ENCODE assay signal across 1 cellular context in the genomic region with DNA sequence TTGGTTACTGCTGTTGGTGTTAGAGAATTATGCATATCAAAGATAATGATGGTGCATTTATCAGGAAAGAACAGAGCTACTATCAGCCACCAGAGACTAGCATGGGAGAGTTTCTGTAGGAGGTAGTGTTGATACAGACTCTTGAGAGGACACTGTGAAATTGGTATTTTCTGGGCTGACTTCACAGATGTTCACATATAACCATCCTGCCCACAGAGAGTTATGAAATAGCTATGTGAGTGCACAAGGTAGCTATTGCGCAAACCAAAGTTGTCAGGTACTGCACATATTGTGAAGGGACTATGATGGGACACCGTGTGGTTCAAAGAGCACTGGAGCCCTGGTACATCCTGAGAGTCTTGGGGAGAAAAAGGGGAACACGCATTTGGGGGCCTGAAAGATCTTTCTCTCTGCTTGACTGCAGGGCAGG.
A peak's percentile ranks its signal among the peaks of the same experiment; 100 is the strongest.
TF ChIP-seq lines count a peak whose summit lies in the region.

No MANE protein-coding gene starts in this region.

TF ChIP-seq in HepG2, 621 proteins besides CTCF, POLR2A, EP300 and RAD21 (continued from another document and continues in another):
- TF ChIP-seq, protein P1, sequence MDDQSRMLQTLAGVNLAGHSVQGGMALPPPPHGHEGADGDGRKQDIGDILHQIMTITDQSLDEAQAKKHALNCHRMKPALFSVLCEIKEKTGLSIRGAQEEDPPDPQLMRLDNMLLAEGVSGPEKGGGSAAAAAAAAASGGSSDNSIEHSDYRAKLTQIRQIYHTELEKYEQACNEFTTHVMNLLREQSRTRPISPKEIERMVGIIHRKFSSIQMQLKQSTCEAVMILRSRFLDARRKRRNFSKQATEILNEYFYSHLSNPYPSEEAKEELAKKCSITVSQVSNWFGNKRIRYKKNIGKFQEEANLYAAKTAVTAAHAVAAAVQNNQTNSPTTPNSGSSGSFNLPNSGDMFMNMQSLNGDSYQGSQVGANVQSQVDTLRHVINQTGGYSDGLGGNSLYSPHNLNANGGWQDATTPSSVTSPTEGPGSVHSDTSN (CRISPR knock-in tag; IDR thresholded peaks at IDR 0.05; ENCODE audit: borderline replicate concordance), result no peak
- no peak for TF ChIP-seq ATF7 (IDR thresholded peaks at IDR 0.05)
- no peak for TF ChIP-seq ATF7 (CRISPR knock-in tag; IDR thresholded peaks at IDR 0.05)
- TF ChIP-seq, protein P2, sequence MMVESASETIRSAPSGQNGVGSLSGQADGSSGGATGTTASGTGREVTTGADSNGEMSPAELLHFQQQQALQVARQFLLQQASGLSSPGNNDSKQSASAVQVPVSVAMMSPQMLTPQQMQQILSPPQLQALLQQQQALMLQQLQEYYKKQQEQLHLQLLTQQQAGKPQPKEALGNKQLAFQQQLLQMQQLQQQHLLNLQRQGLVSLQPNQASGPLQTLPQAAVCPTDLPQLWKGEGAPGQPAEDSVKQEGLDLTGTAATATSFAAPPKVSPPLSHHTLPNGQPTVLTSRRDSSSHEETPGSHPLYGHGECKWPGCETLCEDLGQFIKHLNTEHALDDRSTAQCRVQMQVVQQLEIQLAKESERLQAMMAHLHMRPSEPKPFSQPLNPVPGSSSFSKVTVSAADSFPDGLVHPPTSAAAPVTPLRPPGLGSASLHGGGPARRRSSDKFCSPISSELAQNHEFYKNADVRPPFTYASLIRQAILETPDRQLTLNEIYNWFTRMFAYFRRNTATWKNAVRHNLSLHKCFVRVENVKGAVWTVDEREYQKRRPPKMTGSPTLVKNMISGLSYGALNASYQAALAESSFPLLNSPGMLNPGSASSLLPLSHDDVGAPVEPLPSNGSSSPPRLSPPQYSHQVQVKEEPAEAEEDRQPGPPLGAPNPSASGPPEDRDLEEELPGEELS (CRISPR knock-in tag; IDR thresholded peaks at IDR 0.05), result peak; percentile 46; the same call in 1 of the 2 replicates
- no peak for TF ChIP-seq TBX3 (IDR thresholded peaks at IDR 0.05; ENCODE audit: borderline replicate concordance)
- TF ChIP-seq, protein P3, sequence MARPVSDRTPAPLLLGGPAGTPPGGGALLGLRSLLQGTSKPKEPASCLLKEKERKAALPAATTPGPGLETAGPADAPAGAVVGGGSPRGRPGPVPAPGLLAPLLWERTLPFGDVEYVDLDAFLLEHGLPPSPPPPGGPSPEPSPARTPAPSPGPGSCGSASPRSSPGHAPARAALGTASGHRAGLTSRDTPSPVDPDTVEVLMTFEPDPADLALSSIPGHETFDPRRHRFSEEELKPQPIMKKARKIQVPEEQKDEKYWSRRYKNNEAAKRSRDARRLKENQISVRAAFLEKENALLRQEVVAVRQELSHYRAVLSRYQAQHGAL (CRISPR knock-in tag; IDR thresholded peaks at IDR 0.05; ENCODE audit: not compliant biosample characterization), result no peak
- TF ChIP-seq SSRP1 (CRISPR knock-in tag; IDR thresholded peaks at IDR 0.05), result no peak
- TF ChIP-seq, protein P4, sequence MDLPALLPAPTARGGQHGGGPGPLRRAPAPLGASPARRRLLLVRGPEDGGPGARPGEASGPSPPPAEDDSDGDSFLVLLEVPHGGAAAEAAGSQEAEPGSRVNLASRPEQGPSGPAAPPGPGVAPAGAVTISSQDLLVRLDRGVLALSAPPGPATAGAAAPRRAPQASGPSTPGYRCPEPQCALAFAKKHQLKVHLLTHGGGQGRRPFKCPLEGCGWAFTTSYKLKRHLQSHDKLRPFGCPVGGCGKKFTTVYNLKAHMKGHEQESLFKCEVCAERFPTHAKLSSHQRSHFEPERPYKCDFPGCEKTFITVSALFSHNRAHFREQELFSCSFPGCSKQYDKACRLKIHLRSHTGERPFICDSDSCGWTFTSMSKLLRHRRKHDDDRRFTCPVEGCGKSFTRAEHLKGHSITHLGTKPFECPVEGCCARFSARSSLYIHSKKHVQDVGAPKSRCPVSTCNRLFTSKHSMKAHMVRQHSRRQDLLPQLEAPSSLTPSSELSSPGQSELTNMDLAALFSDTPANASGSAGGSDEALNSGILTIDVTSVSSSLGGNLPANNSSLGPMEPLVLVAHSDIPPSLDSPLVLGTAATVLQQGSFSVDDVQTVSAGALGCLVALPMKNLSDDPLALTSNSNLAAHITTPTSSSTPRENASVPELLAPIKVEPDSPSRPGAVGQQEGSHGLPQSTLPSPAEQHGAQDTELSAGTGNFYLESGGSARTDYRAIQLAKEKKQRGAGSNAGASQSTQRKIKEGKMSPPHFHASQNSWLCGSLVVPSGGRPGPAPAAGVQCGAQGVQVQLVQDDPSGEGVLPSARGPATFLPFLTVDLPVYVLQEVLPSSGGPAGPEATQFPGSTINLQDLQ (CRISPR knock-in tag; IDR thresholded peaks at IDR 0.05), result no peak
- TF ChIP-seq REXO4 (CRISPR knock-in tag; IDR thresholded peaks at IDR 0.05; ENCODE audit: borderline replicate concordance), result no peak
- TF ChIP-seq, protein P5, sequence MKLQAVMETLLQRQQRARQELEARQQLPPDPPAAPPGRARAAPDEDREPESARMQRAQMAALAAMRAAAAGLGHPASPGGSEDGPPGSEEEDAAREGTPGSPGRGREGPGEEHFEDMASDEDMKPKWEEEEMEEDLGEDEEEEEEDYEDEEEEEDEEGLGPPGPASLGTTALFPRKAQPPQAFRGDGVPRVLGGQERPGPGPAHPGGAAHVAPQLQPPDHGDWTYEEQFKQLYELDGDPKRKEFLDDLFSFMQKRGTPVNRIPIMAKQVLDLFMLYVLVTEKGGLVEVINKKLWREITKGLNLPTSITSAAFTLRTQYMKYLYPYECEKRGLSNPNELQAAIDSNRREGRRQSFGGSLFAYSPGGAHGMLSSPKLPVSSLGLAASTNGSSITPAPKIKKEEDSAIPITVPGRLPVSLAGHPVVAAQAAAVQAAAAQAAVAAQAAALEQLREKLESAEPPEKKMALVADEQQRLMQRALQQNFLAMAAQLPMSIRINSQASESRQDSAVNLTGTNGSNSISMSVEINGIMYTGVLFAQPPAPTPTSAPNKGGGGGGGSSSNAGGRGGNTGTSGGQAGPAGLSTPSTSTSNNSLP (IDR thresholded peaks at IDR 0.05; ENCODE audit: low read depth, low read length), result no peak
- TF ChIP-seq RFXAP (CRISPR knock-in tag; IDR thresholded peaks at IDR 0.05; ENCODE audit: borderline replicate concordance), result no peak
- TF ChIP-seq PAF1 (CRISPR knock-in tag; IDR thresholded peaks at IDR 0.05), result no peak
- TF ChIP-seq PRPF4 (IDR thresholded peaks at IDR 0.05; ENCODE audit: low read depth, low read length, poor library complexity, severe bottlenecking), result no peak
- no peak for TF ChIP-seq ZNF260 (CRISPR knock-in tag; IDR thresholded peaks at IDR 0.05; ENCODE audit: borderline replicate concordance, low read depth)
- no peak for TF ChIP-seq SP2 (CRISPR knock-in tag; IDR thresholded peaks at IDR 0.05)
- TF ChIP-seq, protein P6, sequence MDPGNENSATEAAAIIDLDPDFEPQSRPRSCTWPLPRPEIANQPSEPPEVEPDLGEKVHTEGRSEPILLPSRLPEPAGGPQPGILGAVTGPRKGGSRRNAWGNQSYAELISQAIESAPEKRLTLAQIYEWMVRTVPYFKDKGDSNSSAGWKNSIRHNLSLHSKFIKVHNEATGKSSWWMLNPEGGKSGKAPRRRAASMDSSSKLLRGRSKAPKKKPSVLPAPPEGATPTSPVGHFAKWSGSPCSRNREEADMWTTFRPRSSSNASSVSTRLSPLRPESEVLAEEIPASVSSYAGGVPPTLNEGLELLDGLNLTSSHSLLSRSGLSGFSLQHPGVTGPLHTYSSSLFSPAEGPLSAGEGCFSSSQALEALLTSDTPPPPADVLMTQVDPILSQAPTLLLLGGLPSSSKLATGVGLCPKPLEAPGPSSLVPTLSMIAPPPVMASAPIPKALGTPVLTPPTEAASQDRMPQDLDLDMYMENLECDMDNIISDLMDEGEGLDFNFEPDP (CRISPR knock-in tag; conservative IDR thresholded peaks at IDR 0.05), result no peak
- TF ChIP-seq U2AF1 (optimal IDR thresholded peaks at IDR 0.05; ENCODE audit: low read depth, low read length), result no peak
- TF ChIP-seq ZNF138 (CRISPR knock-in tag; IDR thresholded peaks at IDR 0.05; ENCODE audit: low read depth), result no peak
- TF ChIP-seq, protein P7, sequence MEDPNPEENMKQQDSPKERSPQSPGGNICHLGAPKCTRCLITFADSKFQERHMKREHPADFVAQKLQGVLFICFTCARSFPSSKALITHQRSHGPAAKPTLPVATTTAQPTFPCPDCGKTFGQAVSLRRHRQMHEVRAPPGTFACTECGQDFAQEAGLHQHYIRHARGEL (CRISPR knock-in tag; IDR thresholded peaks at IDR 0.05), result no peak
- TF ChIP-seq GTF3A (CRISPR knock-in tag; conservative IDR thresholded peaks at IDR 0.05), result no peak
- TF ChIP-seq, protein P8, sequence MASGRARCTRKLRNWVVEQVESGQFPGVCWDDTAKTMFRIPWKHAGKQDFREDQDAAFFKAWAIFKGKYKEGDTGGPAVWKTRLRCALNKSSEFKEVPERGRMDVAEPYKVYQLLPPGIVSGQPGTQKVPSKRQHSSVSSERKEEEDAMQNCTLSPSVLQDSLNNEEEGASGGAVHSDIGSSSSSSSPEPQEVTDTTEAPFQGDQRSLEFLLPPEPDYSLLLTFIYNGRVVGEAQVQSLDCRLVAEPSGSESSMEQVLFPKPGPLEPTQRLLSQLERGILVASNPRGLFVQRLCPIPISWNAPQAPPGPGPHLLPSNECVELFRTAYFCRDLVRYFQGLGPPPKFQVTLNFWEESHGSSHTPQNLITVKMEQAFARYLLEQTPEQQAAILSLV (CRISPR knock-in tag; IDR thresholded peaks at IDR 0.05; ENCODE audit: borderline replicate concordance), result peak; percentile 55; the same call in 1 of the 2 replicates
- TF ChIP-seq BCL6 (CRISPR knock-in tag; IDR thresholded peaks at IDR 0.05), result peak; percentile 85
- TF ChIP-seq KDM6A (CRISPR knock-in tag; IDR thresholded peaks at IDR 0.05; ENCODE audit: low read depth), result 0 out of 2 replicates have a peak, but pooled peaks have one; percentile 21
- TF ChIP-seq KLF12 (CRISPR knock-in tag; IDR thresholded peaks at IDR 0.05; ENCODE audit: borderline replicate concordance), result no peak
- TF ChIP-seq BORCS8-MEF2B (CRISPR knock-in tag; IDR thresholded peaks at IDR 0.05), result no peak
- no peak for TF ChIP-seq ZNF549 (CRISPR knock-in tag; IDR thresholded peaks at IDR 0.05)
- peak; percentile 81 for TF ChIP-seq HDAC1 (CRISPR knock-in tag; IDR thresholded peaks at IDR 0.05)
- no peak for TF ChIP-seq ZBTB42 (CRISPR knock-in tag; IDR thresholded peaks at IDR 0.05)
- TF ChIP-seq, protein P9, sequence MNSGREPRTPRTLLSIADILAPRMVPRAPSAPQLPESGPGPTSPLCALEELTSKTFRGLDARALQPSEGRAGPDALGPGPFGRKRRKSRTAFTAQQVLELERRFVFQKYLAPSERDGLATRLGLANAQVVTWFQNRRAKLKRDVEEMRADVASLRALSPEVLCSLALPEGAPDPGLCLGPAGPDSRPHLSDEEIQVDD (CRISPR knock-in tag; IDR thresholded peaks at IDR 0.05; ENCODE audit: borderline replicate concordance), result no peak
- TF ChIP-seq SAFB2 (CRISPR knock-in tag; IDR thresholded peaks at IDR 0.05; ENCODE audit: borderline replicate concordance, low read depth), result no peak
- TF ChIP-seq SETDB1 (CRISPR knock-in tag; IDR thresholded peaks at IDR 0.05; ENCODE audit: borderline replicate concordance), result no peak
- TF ChIP-seq, protein P10, sequence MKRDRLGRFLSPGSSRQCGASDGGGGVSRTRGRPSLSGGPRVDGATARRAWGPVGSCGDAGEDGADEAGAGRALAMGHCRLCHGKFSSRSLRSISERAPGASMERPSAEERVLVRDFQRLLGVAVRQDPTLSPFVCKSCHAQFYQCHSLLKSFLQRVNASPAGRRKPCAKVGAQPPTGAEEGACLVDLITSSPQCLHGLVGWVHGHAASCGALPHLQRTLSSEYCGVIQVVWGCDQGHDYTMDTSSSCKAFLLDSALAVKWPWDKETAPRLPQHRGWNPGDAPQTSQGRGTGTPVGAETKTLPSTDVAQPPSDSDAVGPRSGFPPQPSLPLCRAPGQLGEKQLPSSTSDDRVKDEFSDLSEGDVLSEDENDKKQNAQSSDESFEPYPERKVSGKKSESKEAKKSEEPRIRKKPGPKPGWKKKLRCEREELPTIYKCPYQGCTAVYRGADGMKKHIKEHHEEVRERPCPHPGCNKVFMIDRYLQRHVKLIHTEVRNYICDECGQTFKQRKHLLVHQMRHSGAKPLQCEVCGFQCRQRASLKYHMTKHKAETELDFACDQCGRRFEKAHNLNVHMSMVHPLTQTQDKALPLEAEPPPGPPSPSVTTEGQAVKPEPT (CRISPR knock-in tag; IDR thresholded peaks at IDR 0.05; ENCODE audit: low read depth), result no peak
- TF ChIP-seq ZNF674 (CRISPR knock-in tag; IDR thresholded peaks at IDR 0.05; ENCODE audit: low read depth), result no peak
- TF ChIP-seq AKAP8 (CRISPR knock-in tag; IDR thresholded peaks at IDR 0.05), result no peak
- TF ChIP-seq NR2C2 (CRISPR knock-in tag; IDR thresholded peaks at IDR 0.05; ENCODE audit: borderline replicate concordance), result peak; percentile 40; the same call in 1 of the 2 replicates
- TF ChIP-seq SIN3B (IDR thresholded peaks at IDR 0.05; ENCODE audit: low read length), result no peak
- no peak for TF ChIP-seq ZNF430 (CRISPR knock-in tag; IDR thresholded peaks at IDR 0.05)
- TF ChIP-seq ZNF616 (CRISPR knock-in tag; IDR thresholded peaks at IDR 0.05; ENCODE audit: low read depth), result no peak
- no peak for TF ChIP-seq FOXA1 (IDR thresholded peaks at IDR 0.05)
- no peak for TF ChIP-seq FOXA1 (CRISPR knock-in tag; IDR thresholded peaks at IDR 0.05)
- TF ChIP-seq, protein P11, sequence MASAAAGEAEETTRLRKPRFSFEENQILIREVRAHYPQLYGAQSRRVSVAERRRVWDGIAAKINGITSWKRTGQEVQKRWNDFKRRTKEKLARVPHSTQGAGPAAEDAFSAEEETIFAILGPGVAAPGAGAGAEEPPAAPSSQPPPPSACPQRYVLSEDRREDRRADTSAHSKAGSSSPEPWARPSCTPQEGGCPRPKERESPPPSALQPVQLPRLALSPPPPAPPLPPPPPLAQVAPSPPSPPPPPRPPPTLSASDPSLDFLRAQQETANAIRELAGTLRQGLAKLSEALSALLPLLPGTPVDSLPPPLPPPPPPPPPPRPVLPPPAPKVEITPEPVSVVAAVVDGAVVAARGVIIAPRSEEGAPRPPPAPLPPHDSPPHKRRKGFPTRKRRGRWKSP (CRISPR knock-in tag; IDR thresholded peaks at IDR 0.05), result no peak
- TF ChIP-seq, protein P12, sequence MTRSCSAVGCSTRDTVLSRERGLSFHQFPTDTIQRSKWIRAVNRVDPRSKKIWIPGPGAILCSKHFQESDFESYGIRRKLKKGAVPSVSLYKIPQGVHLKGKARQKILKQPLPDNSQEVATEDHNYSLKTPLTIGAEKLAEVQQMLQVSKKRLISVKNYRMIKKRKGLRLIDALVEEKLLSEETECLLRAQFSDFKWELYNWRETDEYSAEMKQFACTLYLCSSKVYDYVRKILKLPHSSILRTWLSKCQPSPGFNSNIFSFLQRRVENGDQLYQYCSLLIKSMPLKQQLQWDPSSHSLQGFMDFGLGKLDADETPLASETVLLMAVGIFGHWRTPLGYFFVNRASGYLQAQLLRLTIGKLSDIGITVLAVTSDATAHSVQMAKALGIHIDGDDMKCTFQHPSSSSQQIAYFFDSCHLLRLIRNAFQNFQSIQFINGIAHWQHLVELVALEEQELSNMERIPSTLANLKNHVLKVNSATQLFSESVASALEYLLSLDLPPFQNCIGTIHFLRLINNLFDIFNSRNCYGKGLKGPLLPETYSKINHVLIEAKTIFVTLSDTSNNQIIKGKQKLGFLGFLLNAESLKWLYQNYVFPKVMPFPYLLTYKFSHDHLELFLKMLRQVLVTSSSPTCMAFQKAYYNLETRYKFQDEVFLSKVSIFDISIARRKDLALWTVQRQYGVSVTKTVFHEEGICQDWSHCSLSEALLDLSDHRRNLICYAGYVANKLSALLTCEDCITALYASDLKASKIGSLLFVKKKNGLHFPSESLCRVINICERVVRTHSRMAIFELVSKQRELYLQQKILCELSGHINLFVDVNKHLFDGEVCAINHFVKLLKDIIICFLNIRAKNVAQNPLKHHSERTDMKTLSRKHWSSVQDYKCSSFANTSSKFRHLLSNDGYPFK (CRISPR knock-in tag; IDR thresholded peaks at IDR 0.05; ENCODE audit: borderline replicate concordance), result no peak
